ENCODE assay signal across 22 cellular contexts in the genomic region with DNA sequence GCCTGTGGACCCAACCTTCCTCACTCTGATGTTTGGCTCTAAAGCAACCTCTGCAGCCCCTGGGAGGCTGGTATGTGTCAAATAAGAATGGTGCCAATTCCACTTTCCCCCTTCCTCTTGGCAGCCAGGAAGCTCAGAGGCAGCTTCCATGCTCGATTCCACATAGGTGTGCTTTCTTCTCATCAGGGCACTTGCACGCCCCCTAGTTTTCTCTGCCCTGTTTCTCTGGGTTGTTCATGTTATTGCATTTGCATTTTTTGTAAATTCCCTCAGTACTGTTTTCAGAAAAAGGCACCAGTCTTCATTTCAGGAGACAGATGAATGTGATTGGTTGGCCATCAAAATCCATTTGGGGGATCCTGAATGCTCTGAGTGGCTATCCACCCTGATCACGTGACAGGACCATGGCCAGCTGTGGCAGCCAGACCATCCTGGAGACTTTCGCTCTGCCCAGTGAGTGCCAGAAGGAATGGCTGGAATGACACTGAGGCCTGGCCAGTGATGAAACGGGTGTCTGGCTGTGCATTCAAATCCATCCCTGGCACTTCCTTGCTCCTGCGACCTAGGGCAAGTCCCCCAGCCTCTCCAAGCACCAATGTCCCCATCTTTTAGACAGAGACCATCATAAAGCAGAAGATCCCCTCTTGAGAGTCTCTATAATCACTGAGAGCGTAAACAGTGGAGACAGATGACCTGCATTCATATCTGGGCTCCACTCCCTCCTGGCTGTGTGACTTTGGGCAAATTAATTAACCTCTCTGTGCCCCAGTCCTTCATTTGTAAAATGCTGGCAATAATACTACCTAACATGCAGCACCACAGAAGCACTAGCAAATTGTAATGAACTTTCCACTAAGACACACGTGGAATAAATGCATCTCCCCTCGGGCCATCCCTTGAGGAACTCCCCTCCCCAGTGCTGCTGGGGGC. TPM values are rescaled to one million over a fixed set of nuclear protein-coding genes. Genes with fewer than 3 reads are reported as not detected.
DNase-seq lines count a peak whose midpoint lies in the region; ATAC-seq, FAIRE-seq and TF ChIP-seq lines count a peak whose summit lies in the region.
"Had no signal": no experiment of that assay in that cellular context is flagged by ENCODE, and none has a peak within 500 bp of the region (broad histone marks: within the 10 kb centered on the region; RNA-seq: fewer than 3 reads in every experiment).

No MANE protein-coding gene starts in this region.

- H3K9ac ChIP-seq in HepG2 (ENCODE audit: insufficient read depth, low read depth, low read length) (no peak overlapping the region), OCI-LY3 (ENCODE audit: low read length) (no peak overlapping the region)
- H3K9ac ChIP-seq: GM23248 had no signal

- BruUV-seq in HepG2 (replicated peaks; lab: Mats Ljungman, UMichigan), result no TSS peak

- WGBS in HepG2 (ENCODE audit: low lambda C conversion rate), result 22% methylated on average over 7 of the region's 9 CpGs
- 74% methylated on average over 8 of the region's 9 CpGs for WGBS in right lobe of liver (ENCODE audit: insufficient coverage, low coverage, low lambda C conversion rate, missing lambda C conversion rate)

- peak; percentile 30 for FAIRE-seq in HepG2 (lab: Jason Lieb, UNC)

- CTCF ChIA-PET in HepG2 (lab: Yijun Ruan, JAX; ENCODE audit: low intra/inter-chr PET ratio, low total read pairs), result no interaction called here

- H3K27ac ChIP-seq in HepG2 (ENCODE audit: extremely low read length, insufficient read depth, low read length), result no peak overlapping the region
- no peak overlapping the region for H3K27ac ChIP-seq in right lobe of liver
- no peak overlapping the region for H3K27ac ChIP-seq in OCI-LY3 (ENCODE audit: low read length)
- H3K27ac ChIP-seq in foreskin keratinocyte, result no peak overlapping the region
- H3K27ac ChIP-seq: C4-2B, GM23248 had no signal

- DNase-seq in HepG2 (ENCODE audit: low spot score) (no peak), right lobe of liver (no peak), foreskin keratinocyte (no peak), G401 (ENCODE audit: low spot score) (no peak), pons (ENCODE audit: low spot score) (no peak)
- no peak for DNase-seq in activated CD8-positive, alpha-beta memory T cell treated with anti-CD3 and anti-CD28 coated beads, Interleukin-2, amount 50 U/mL, for 4 hours
- DNase-seq: GF-D8, GM23248, KBM-7, NCI-H1105 treated with DMSO at 0.1 percent for 48 hours, NCI-H2029 treated with DMSO at 0.1 percent for 48 hours, NCI-H2171, NCI-H345, NCI-H526, SHP77, T-helper 17 cell had no signal

- H3K4me1 ChIP-seq in HepG2 (ENCODE audit: insufficient read depth, low read length), result no peaks in the 10 kb centered on the region
- H3K4me1 ChIP-seq in right lobe of liver, result no peaks in the 10 kb centered on the region
- no peaks in the 10 kb centered on the region for H3K4me1 ChIP-seq in OCI-LY3 (ENCODE audit: low read length)
- H3K4me1 ChIP-seq in foreskin keratinocyte, result peaks cover 5% of the 10 kb centered on the region
- H3K4me1 ChIP-seq: HAP-1 had no signal

- TF ChIP-seq RAD21 in HepG2 (CRISPR knock-in tag; IDR thresholded peaks at IDR 0.05), result no peak

- no peak overlapping the region for H3K4me2 ChIP-seq in HepG2 (ENCODE audit: low read depth, low read length)
- H3K4me2 ChIP-seq in OCI-LY3 (ENCODE audit: low read length), result no peak overlapping the region

- H3K9me3 ChIP-seq in HepG2 (ENCODE audit: low read length) (no peaks in the 10 kb centered on the region), right lobe of liver (no peaks in the 10 kb centered on the region), OCI-LY3 (ENCODE audit: insufficient read depth, low read length) (no peaks in the 10 kb centered on the region)
- H3K9me3 ChIP-seq: HAP-1 had no signal

- TF ChIP-seq CTCF in HepG2 (CRISPR knock-in tag; IDR thresholded peaks at IDR 0.05), result peak; percentile 36
- no peak for TF ChIP-seq CTCF in right lobe of liver (IDR thresholded peaks at IDR 0.05)
- peak; percentile 12; the same call in 1 of the 2 replicates for TF ChIP-seq CTCF in OCI-LY3 (IDR thresholded peaks at IDR 0.05; ENCODE audit: low read depth, low read length)
- TF ChIP-seq CTCF in foreskin keratinocyte (conservative IDR thresholded peaks at IDR 0.05), result peak; percentile 20

- H2AFZ ChIP-seq in HepG2 (ENCODE audit: low read length) (no peak overlapping the region), OCI-LY3 (ENCODE audit: low read depth, low read length) (no peak overlapping the region)
- H2AFZ ChIP-seq: GM23248 had no signal

- in situ Hi-C loops in HepG2 (cut with HindIII; ENCODE audit: extremely low pct_ligation_motif_present, low pct_unique_long_range_greater_than_20kb) (no loop called here), G401 (cut with HindIII; ENCODE audit: low sequenced_read_pairs) (no loop called here)

- peak; percentile 36; the same call in 2 of the 3 replicates for ATAC-seq in HepG2
- no peak for ATAC-seq in right lobe of liver
- ATAC-seq in foreskin keratinocyte, result no peak
- no peak for ATAC-seq in GM18520 (IDR thresholded peaks at IDR 0.05; ENCODE audit: unreplicated experiment)
- ATAC-seq: T-helper 17 cell had no signal

- no peaks in the 10 kb centered on the region for H3K79me2 ChIP-seq in HepG2 (ENCODE audit: insufficient read depth, low read length)
- no peaks in the 10 kb centered on the region for H3K79me2 ChIP-seq in OCI-LY3 (ENCODE audit: low read length)

- intact Hi-C loops in HepG2 (cut with micrococcal nuclease; ENCODE audit: unreplicated experiment), result no loop called here
- intact Hi-C loops in right lobe of liver (cut with DNase I), result no loop called here

- H3K4me3 ChIP-seq in HepG2 (replicated peaks in 1 of 3; ENCODE audit: insufficient read depth in 1 of 3, low read depth in 2 of 3, low read length in 3 of 3) (no peak overlapping the region), right lobe of liver (no peak overlapping the region), OCI-LY3 (ENCODE audit: low read length) (no peak overlapping the region)
- H3K4me3 ChIP-seq: GM23248, HAP-1 had no signal

- H3K27me3 ChIP-seq in HepG2 (ENCODE audit: control insufficient read depth in 1 of 2, insufficient read depth in 2 of 2, low read length in 2 of 2), result peaks cover 3 to 21% of the 10 kb centered on the region in 2 experiments; a peak in 3 of 5 replicates
- H3K27me3 ChIP-seq in right lobe of liver, result no peaks in the 10 kb centered on the region
- peaks cover 5% of the 10 kb centered on the region; the same call in 1 of the 2 replicates for H3K27me3 ChIP-seq in OCI-LY3 (ENCODE audit: low read depth, low read length)
- H3K27me3 ChIP-seq in foreskin keratinocyte, result no peaks in the 10 kb centered on the region

- no peak for TF ChIP-seq EP300 in HepG2 (IDR thresholded peaks at IDR 0.05; ENCODE audit: low read depth in 2 of 2, low read length in 2 of 2)
- TF ChIP-seq EP300 in HepG2 (CRISPR knock-in tag; IDR thresholded peaks at IDR 0.05; ENCODE audit: borderline replicate concordance), result no peak

- H3K36me3 ChIP-seq in HepG2 (replicated peaks in 1 of 2; ENCODE audit: control insufficient read depth in 1 of 2, insufficient read depth in 2 of 2, low read length in 2 of 2), result no peaks in the 10 kb centered on the region
- no peaks in the 10 kb centered on the region for H3K36me3 ChIP-seq in right lobe of liver
- H3K36me3 ChIP-seq in OCI-LY3 (replicated peaks; ENCODE audit: low read depth, low read length), result no peaks in the 10 kb centered on the region
- H3K36me3 ChIP-seq: HAP-1 had no signal

- POLR2A ChIA-PET in HepG2 (lab: Yijun Ruan, JAX), result no interaction called here

- TF ChIP-seq POLR2A in HepG2 (IDR thresholded peaks at IDR 0.05; ENCODE audit: insufficient read depth in 1 of 2, low read depth in 2 of 2, low read length in 2 of 2) (no peak), right lobe of liver (IDR thresholded peaks at IDR 0.05) (no peak)

- no peaks in the 10 kb centered on the region for H4K20me1 ChIP-seq in HepG2 (ENCODE audit: insufficient read depth, low read length)
- H4K20me1 ChIP-seq in OCI-LY3 (ENCODE audit: insufficient read depth, low read length), result no peaks in the 10 kb centered on the region

TF ChIP-seq in HepG2, 621 proteins besides CTCF, POLR2A, EP300 and RAD21 (continues in another document):
- TF ChIP-seq ZNF17 (CRISPR knock-in tag; IDR thresholded peaks at IDR 0.05) (no peak), ZNF557 (CRISPR knock-in tag; IDR thresholded peaks at IDR 0.05) (no peak), SSRP1 (CRISPR knock-in tag; IDR thresholded peaks at IDR 0.05) (no peak), CREB1 (IDR thresholded peaks at IDR 0.05) (no peak), CREB1 (CRISPR knock-in tag; IDR thresholded peaks at IDR 0.05) (no peak), YEATS4 (CRISPR knock-in tag; IDR thresholded peaks at IDR 0.05; ENCODE audit: borderline replicate concordance) (no peak), KDM6A (CRISPR knock-in tag; IDR thresholded peaks at IDR 0.05; ENCODE audit: low read depth) (no peak), ZNF768 (CRISPR knock-in tag; IDR thresholded peaks at IDR 0.05) (peak; percentile 92), MTF1 (CRISPR knock-in tag; IDR thresholded peaks at IDR 0.05) (no peak)

RNA-seq across cellular contexts. Expression of a gene that starts 56.4 kb away (rescaled TPM):
- total RNA-seq in HepG2 (2016; rRNA removed; fragmentation: Illumina TruSeq; extraction: Trizol), result 0.02 and 0.03 TPM in 2 replicates
- not detected in 2 replicates for total RNA-seq in HepG2 (2016; cell fraction: cytosol; rRNA removed; fragmentation: Illumina TruSeq; extraction: Trizol; ENCODE audit: low read depth)
- 0.03 and 0.09 TPM in 2 replicates for total RNA-seq in HepG2 (2016; cell fraction: insoluble cytoplasmic fraction; rRNA removed; fragmentation: Illumina TruSeq; extraction: Trizol)
- 0.53 TPM in 1 of 2 replicates, not detected in the other for total RNA-seq in HepG2 (2016; cell fraction: membrane; rRNA removed; fragmentation: Illumina TruSeq; extraction: Trizol)
- total RNA-seq in HepG2 (2016; cell fraction: nucleus; rRNA removed; fragmentation: Illumina TruSeq; extraction: Trizol), result not detected in 2 replicates
- polyA plus RNA-seq in HepG2 (2011; rRNA removed), result 0.15 and 0.29 TPM in 2 replicates
- polyA plus RNA-seq in HepG2 (2011; cell fraction: cytosol; rRNA removed), result 0.15 and 0.33 TPM in 2 replicates
- polyA plus RNA-seq in HepG2 (2011; cell fraction: nucleus; rRNA removed), result 0.08 and 0.38 TPM in 2 replicates
- polyA plus RNA-seq in HepG2 (2012), result 0.08 and 0.84 TPM in 2 replicates
- 0.09 and 0.19 TPM in 2 replicates for polyA plus RNA-seq in HepG2 (2016; cell fraction: cytosol; fragmentation: Illumina TruSeq; extraction: Trizol; ENCODE audit: low read depth)
- polyA plus RNA-seq in HepG2 (2016; cell fraction: insoluble cytoplasmic fraction; fragmentation: Illumina TruSeq; extraction: Trizol; ENCODE audit: low read depth), result 0.05 TPM in 1 of 2 replicates, not detected in the other
- not detected in 2 replicates for polyA plus RNA-seq in HepG2 (2016; cell fraction: membrane; fragmentation: Illumina TruSeq; extraction: Trizol; ENCODE audit: low read depth)
- not detected in 2 replicates for polyA plus RNA-seq in HepG2 (2016; cell fraction: nucleus; fragmentation: Illumina TruSeq; extraction: Trizol; ENCODE audit: insufficient read depth, low read depth)
- polyA minus RNA-seq in HepG2 (2011; rRNA and poly(A)+ RNA removed; ENCODE audit: low replicate concordance), result 4.0 and 16.2 TPM in 2 replicates
- polyA minus RNA-seq in HepG2 (2011; cell fraction: cytosol; rRNA and poly(A)+ RNA removed), result 0.10 TPM in 1 of 2 replicates, not detected in the other
- polyA minus RNA-seq in HepG2 (2011; cell fraction: nucleus; rRNA and poly(A)+ RNA removed), result 0.64 and 1.5 TPM in 2 replicates
- total RNA-seq in right lobe of liver, result not detected
- 0.14 and 0.25 TPM in 2 replicates for total RNA-seq in foreskin keratinocyte
- 0.08 and 0.10 TPM in 2 replicates for polyA plus RNA-seq in foreskin keratinocyte
- total RNA-seq in G401 (2014; rRNA removed; shearing (Covaris generic)), result not detected in 2 replicates
- total RNA-seq: A172, GM23248, RPMI7951, T-helper 17 cell had no signal
- polyA plus RNA-seq: GM23248 had no signal

Comparison
In these comparisons a context has a peak if more than half of its experiments do, and no peak if none do; other contexts are left out.
1. CTCF ChIP-seq: peak in HepG2 (single experiment), OCI-LY3 (single experiment) and foreskin keratinocyte (single experiment); none in right lobe of liver (0 of 4).